In the genomic region with DNA sequence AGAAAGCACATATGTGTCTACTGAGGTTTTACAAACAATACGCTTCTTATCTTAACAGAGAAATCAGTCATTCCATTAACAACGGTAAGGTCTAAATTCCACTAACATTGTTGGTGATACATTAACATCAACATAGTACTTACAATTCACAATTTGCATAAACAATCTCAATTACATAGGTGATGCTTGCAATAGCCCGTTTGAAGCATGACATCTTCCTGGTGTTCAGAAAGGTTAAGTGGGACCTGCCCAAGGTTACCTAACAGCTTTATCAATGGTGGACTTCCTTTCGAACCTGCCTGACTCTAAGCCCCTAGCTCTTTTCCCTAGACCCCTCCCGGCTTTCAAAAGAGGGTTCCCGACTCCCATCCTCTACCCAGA, we compare ENCODE assay signal across 8 cellular contexts. TPM values are rescaled to one million over a fixed set of nuclear protein-coding genes. Genes with fewer than 3 reads are reported as not detected.
DNase-seq lines count a peak whose midpoint lies in the region; ATAC-seq and TF ChIP-seq lines count a peak whose summit lies in the region.

No MANE protein-coding gene starts in this region.

- DNase-seq in H7 = no peak
- DNase-seq in OCI-M1 (lab: John Stamatoyannopoulos, UW) = peak; percentile 77
- no peak for DNase-seq in epithelial cell of esophagus (ENCODE audit: low read depth)
- DNase-seq in ovary = no peak
- DNase-seq in COLO829 (ENCODE audit: low spot score) = no peak
- no peak for DNase-seq in NCI-H82 treated with DMSO at 0.1 percent for 48 hours (lab: John Stamatoyannopoulos, UW; ENCODE audit: unreplicated experiment)
- no peak for DNase-seq in effector CD8-positive, alpha-beta T cell (lab: John Stamatoyannopoulos, UW)

- H3K4me1 ChIP-seq in ovary (ENCODE audit: insufficient read depth) = peaks cover 2% of the 10 kb centered on the region

- ATAC-seq in HG02970 (IDR thresholded peaks at IDR 0.05; ENCODE audit: low FRiP score, unreplicated experiment) = no peak

- intact Hi-C loops in ovary (cut with DNase I) = loop anchor here in 1 of 4 donors (2.0 to 10.0 kb wide), 2 partner anchors 33 to 63 kb away; a partner anchor contains a TSS

- no peak overlapping the region for H3K27ac ChIP-seq in ovary

- no peak for TF ChIP-seq POLR2A in ovary (IDR thresholded peaks at IDR 0.05)

- H3K27me3 ChIP-seq in H7 (ENCODE audit: control insufficient read depth, insufficient read depth, low read length) = no peaks in the 10 kb centered on the region
- H3K27me3 ChIP-seq in ovary = no peaks in the 10 kb centered on the region

- TF ChIP-seq CTCF in epithelial cell of esophagus (IDR thresholded peaks at IDR 0.05; ENCODE audit: insufficient read depth, low read depth, low read length, missing control alignments) (no peak), ovary (IDR thresholded peaks at IDR 0.05) (no peak)

- H3K4me3 ChIP-seq in H7 (ENCODE audit: insufficient read depth, low read depth, low read length) (peak overlapping the region; percentile 78), epithelial cell of esophagus (ENCODE audit: low read length) (peak overlapping the region; percentile 86), ovary (peak overlapping the region; percentile 85)

- no peaks in the 10 kb centered on the region for H3K9me3 ChIP-seq in ovary

- 0 to 2% (median 1%) methylated on average over 6 of the region's 6 CpGs for WGBS in ovary, 3 donors

- TF ChIP-seq EP300 in ovary (IDR thresholded peaks at IDR 0.05) = no peak

- H3K36me3 ChIP-seq in H7 (replicated peaks; ENCODE audit: control insufficient read depth, insufficient read depth, low read length) (no peaks in the 10 kb centered on the region), ovary (no peaks in the 10 kb centered on the region)

RNA-seq across cellular contexts. Expression of a gene that starts 0.7 kb away (rescaled TPM):
- 32.4 and 46.7 TPM in 2 replicates for total RNA-seq in H7 (2014; rRNA removed; shearing (Covaris generic))
- total RNA-seq in ovary = 10 to 100 TPM in 5 of 7 donors, 1 to 10 TPM in 2; 8.0 to 19.8 (median 17.9) TPM
- 10 to 100 TPM in 1 of 2 donors, 1 to 10 TPM in 1; 9.5 to 15.3 TPM for polyA plus RNA-seq in ovary

RNA-seq across cellular contexts. Expression of a gene that starts 12.9 kb away (rescaled TPM):
- total RNA-seq in H7 (2014; rRNA removed; shearing (Covaris generic)) = 63.7 and 71.9 TPM in 2 replicates
- total RNA-seq in ovary = 10 to 100 TPM; 18.8 to 33.4 (median 28.9) TPM
- 10 to 100 TPM; 28.5 to 61.9 TPM for polyA plus RNA-seq in ovary

RNA-seq across cellular contexts. Expression of a gene that starts 55.6 kb away (rescaled TPM):
- total RNA-seq in H7 (2014; rRNA removed; shearing (Covaris generic)) = 76.9 and 84.7 TPM in 2 replicates
- 10 to 100 TPM; 29.3 to 82.3 (median 75.0) TPM for total RNA-seq in ovary
- 10 to 100 TPM; 39.3 to 44.7 TPM for polyA plus RNA-seq in ovary
